In the genomic region with DNA sequence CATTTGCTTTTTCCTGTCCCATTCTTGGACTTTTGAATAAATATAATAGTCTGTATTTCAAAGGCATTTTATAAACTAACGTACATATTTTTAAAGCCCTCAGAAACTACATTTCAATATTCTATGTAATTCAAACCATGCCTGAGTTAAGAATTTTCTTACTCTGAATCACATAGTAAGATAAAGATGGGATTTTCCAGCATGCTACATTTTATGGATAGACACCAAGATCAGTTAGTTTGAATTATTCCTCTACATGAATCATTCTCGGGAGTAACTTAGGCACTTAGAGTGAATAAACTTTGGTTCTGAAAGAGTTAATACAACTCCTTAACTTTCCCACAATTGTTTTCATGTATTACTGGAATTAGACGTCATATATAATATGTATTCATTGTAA, we compare ENCODE assay signal across 37 cellular contexts.
"Had no signal": no experiment of that assay in that cellular context is flagged by ENCODE, and none has a peak within 500 bp of the region (broad histone marks: within the 10 kb centered on the region; RNA-seq: fewer than 3 reads in every experiment).

No MANE protein-coding gene starts in this region.

- DNase-seq: activated B cell treated with CpG ODN at 0.5 μM for 24 hours; activated CD4-positive, alpha-beta memory T cell treated with anti-CD3 and anti-CD28 coated beads, Interleukin-2, amount 10 ng/mL, durations not matched to agents 7 days and 5 days; activated CD4-positive, alpha-beta T cell treated with anti-CD3 and anti-CD28 coated beads for 4 hours; activated CD4-positive, CD25-positive, alpha-beta regulatory T cell treated with anti-CD3 and anti-CD28 coated beads, Interleukin-2, amount 50 U/mL, for 72 hours; activated CD8-positive, alpha-beta memory T cell treated with anti-CD3 and anti-CD28 coated beads for 24 hours; activated CD8-positive, alpha-beta memory T cell treated with anti-CD3 and anti-CD28 coated beads, Interleukin-2, amount 10 ng/mL, durations not matched to agents 7 days and 5 days; activated CD8-positive, alpha-beta memory T cell treated with anti-CD3 and anti-CD28 coated beads, Interleukin-2, amount 50 U/mL, for 48 hours; activated effector memory CD4-positive, alpha-beta T cell treated with anti-CD3 and anti-CD28 coated beads, Interleukin-2, amount 50 U/mL, for 16 hours; activated naive CD4-positive, alpha-beta T cell; activated naive CD4-positive, alpha-beta T cell treated with anti-CD3 and anti-CD28 coated beads, Interleukin-2, amount 50 U/mL, for 16 hours; activated naive CD8-positive, alpha-beta T cell treated with anti-CD3 and anti-CD28 coated beads for 36 hours; activated T-cell treated with anti-CD3 and anti-CD28 coated beads, Interleukin-2, amount 50 U/mL, for 48 hours; anterior cingulate cortex; brain microvascular endothelial cell; central memory CD4-positive, alpha-beta T cell; Kasumi-1; KG1; MG63; MV-4-11; NCI-H1092; NCI-H1436 treated with DMSO at 0.1 percent for 48 hours; NCI-H1694 treated with DMSO at 0.1 percent for 48 hours; NCI-H2029; NCI-H510A; NCI-H526; NCI-H748 treated with DMSO at 0.1 percent for 48 hours; NK-92 treated with Interleukin-12 subunit alpha and Interleukin-12 subunit beta, amount 100 ng/mL, for 24 hours; PC-3; Peyer's patch; RPMI8226; SHP77 treated with DMSO at 0.1 percent for 48 hours; SW 1271; T-helper 1 cell; T-helper 2 cell; T-helper 9 cell had no signal

- H3K27ac ChIP-seq: brain microvascular endothelial cell, Peyer's patch, SJSA1, VCaP had no signal

- H3K9me3 ChIP-seq: MG63, Peyer's patch, SJSA1 had no signal

- H3K4me1 ChIP-seq: Peyer's patch, SJSA1 had no signal

- H3K4me3 ChIP-seq: MG63, Peyer's patch, SJSA1 had no signal

- H3K27me3 ChIP-seq: brain microvascular endothelial cell, MG63, Peyer's patch, SJSA1 had no signal

- H3K36me3 ChIP-seq: brain microvascular endothelial cell, MG63, Peyer's patch, SJSA1 had no signal

- ATAC-seq: activated CD8-positive, alpha-beta memory T cell treated with anti-CD3 and anti-CD28 coated beads, Interleukin-2, amount 10 ng/mL, durations not matched to agents 7 days and 5 days; PC-3 had no signal
